Comparison of ENCODE assay signal across 29 cellular contexts in genomic region chr15:98554272-98555172, GRCh38.
DNase-seq lines count a peak whose midpoint lies in the region; ATAC-seq and TF ChIP-seq lines count a peak whose summit lies in the region.
"Had no signal": no experiment of that assay in that cellular context is flagged by ENCODE, and none has a peak within 500 bp of the region (broad histone marks: within the 10 kb centered on the region; RNA-seq: fewer than 3 reads in every experiment).

No MANE protein-coding gene starts in this region.

- ATAC-seq in body of pancreas, result peak; percentile 84
- ATAC-seq in mucosa of descending colon, result no peak
- ATAC-seq in HG03108 (IDR thresholded peaks at IDR 0.05; ENCODE audit: unreplicated experiment), result no peak

- peak; percentile 49 to 58 for DNase-seq in Caco-2
- DNase-seq in HuH-7 (ENCODE audit: low spot score), result peak; percentile 43
- DNase-seq in body of pancreas, result peak; percentile 54 to 83 (median 62)
- peak; percentile 98 for DNase-seq in mesendoderm
- no peak for DNase-seq in mucosa of descending colon
- no peak for DNase-seq in NCI-H345 (lab: John Stamatoyannopoulos, UW)
- DNase-seq in H9, result no peak
- DNase-seq: 8988T; ACHN; BE2C; Calu3; CD8-positive, alpha-beta memory T cell; DND-41; HCEC 1CT; KBM-7; MV-4-11; NCI-H1105; NCI-H1436 treated with DMSO at 0.1 percent for 48 hours; NCI-H187 treated with DMSO at 0.1 percent for 48 hours; NCI-H2171 treated with DMSO at 0.1 percent for 48 hours; NCI-H446; NCI-H524 treated with DMSO at 0.1 percent for 48 hours; NCI-H774; NK-92 treated with Interleukin-12 subunit alpha and Interleukin-12 subunit beta, amount 100 ng/mL, for 24 hours; Right ventricle myocardium superior; RPMI8226 had no signal

- no TSS peak for BruUV-seq in Caco-2 (replicated peaks; lab: Mats Ljungman, UMichigan)

- H3K27ac ChIP-seq in body of pancreas, result peak overlapping the region in 3 of 4 donors; percentile 35 to 63 (median 56)
- H3K27ac ChIP-seq in mesendoderm (ENCODE audit: low read depth, low read length), result no peak overlapping the region
- no peak overlapping the region for H3K27ac ChIP-seq in H9 (ENCODE audit: insufficient read length, low read depth, low read length)
- H3K27ac ChIP-seq: SJSA1 had no signal

- no peak overlapping the region for H3K14ac ChIP-seq in H9 (ENCODE audit: insufficient read depth, low read length)

- H3K27me3 ChIP-seq in Caco-2 (replicated peaks; ENCODE audit: control insufficient read depth, insufficient read depth, low read length), result no peaks in the 10 kb centered on the region; the same call in 1 of the 2 replicates
- no peaks in the 10 kb centered on the region for H3K27me3 ChIP-seq in body of pancreas
- H3K27me3 ChIP-seq in mesendoderm (ENCODE audit: insufficient read depth, low read length, poor library complexity), result no peaks in the 10 kb centered on the region
- no peaks in the 10 kb centered on the region for H3K27me3 ChIP-seq in H9 (ENCODE audit: insufficient read depth, low read length)

- H3K4me3 ChIP-seq in Caco-2 (ENCODE audit: low read depth, low read length), result no peak overlapping the region
- H3K4me3 ChIP-seq in body of pancreas, result no peak overlapping the region
- no peak overlapping the region for H3K4me3 ChIP-seq in mesendoderm (ENCODE audit: low read length)
- H3K4me3 ChIP-seq in mucosa of descending colon, result no peak overlapping the region
- H3K4me3 ChIP-seq: SJSA1 had no signal

- H3K36me3 ChIP-seq in Caco-2 (ENCODE audit: control insufficient read depth, insufficient read depth, low read length) (no peaks in the 10 kb centered on the region), body of pancreas (replicated peaks in 1 of 2; ENCODE audit: insufficient read depth in 1 of 2, low read depth in 2 of 2) (no peaks in the 10 kb centered on the region), mesendoderm (ENCODE audit: control insufficient read depth, insufficient read depth, low read length) (no peaks in the 10 kb centered on the region), mucosa of descending colon (ENCODE audit: low read depth) (no peaks in the 10 kb centered on the region)
- H3K36me3 ChIP-seq: BE2C, SJSA1 had no signal

- no peaks in the 10 kb centered on the region for H3K23me2 ChIP-seq in H9 (ENCODE audit: insufficient read length, low read depth, low read length, poor library complexity, severe bottlenecking)

- no peak overlapping the region for H4K5ac ChIP-seq in mesendoderm (ENCODE audit: low read length)
- H4K5ac ChIP-seq in H9 (ENCODE audit: insufficient read length, low read depth, low read length), result no peak overlapping the region

- H4K8ac ChIP-seq in mesendoderm (ENCODE audit: low read depth, low read length) (no peak overlapping the region), H9 (replicated peaks; ENCODE audit: insufficient read length, low read depth, low read length) (no peak overlapping the region)

- H3T11ph ChIP-seq in H9 (ENCODE audit: low read length), result no peak overlapping the region

- H3K79me1 ChIP-seq in mesendoderm (ENCODE audit: low read length), result no peaks in the 10 kb centered on the region
- no peaks in the 10 kb centered on the region for H3K79me1 ChIP-seq in H9 (ENCODE audit: insufficient read depth, low read depth, low read length, poor library complexity, severe bottlenecking)

- H3K4me1 Mint-ChIP-seq in Caco-2 (ENCODE audit: low read depth, unreplicated experiment) (peaks cover 10% of the 10 kb centered on the region), H9 (peaks cover 44 to 49% of the 10 kb centered on the region in 2 experiments)
- H3K4me1 Mint-ChIP-seq: CD14-positive monocyte; CD8-positive, alpha-beta memory T cell had no signal

- H3K27ac Mint-ChIP-seq in Caco-2 (ENCODE audit: unreplicated experiment), result no peak overlapping the region
- no peak overlapping the region for H3K27ac Mint-ChIP-seq in H9
- H3K27ac Mint-ChIP-seq: CD14-positive monocyte; CD8-positive, alpha-beta memory T cell had no signal

- H3K4me3 Mint-ChIP-seq in Caco-2 (ENCODE audit: unreplicated experiment) (no peak overlapping the region), H9 (no peak overlapping the region; a peak in 1 of 5 replicates)
- H3K4me3 Mint-ChIP-seq: CD14-positive monocyte; CD8-positive, alpha-beta memory T cell had no signal

- no peak overlapping the region for H4K91ac ChIP-seq in H9 (ENCODE audit: insufficient read length, low read depth, low read length)

- H3K4me2 ChIP-seq in mesendoderm (ENCODE audit: low read length) (no peak overlapping the region), H9 (ENCODE audit: insufficient read depth, insufficient read length, low read length) (no peak overlapping the region)

- H2BK12ac ChIP-seq in H9 (ENCODE audit: insufficient read length, low read depth, low read length), result no peak overlapping the region

- no peak overlapping the region for H2AFZ ChIP-seq in H9 (ENCODE audit: low read length)

- TF ChIP-seq CTCF in Caco-2 (IDR thresholded peaks at IDR 0.05; ENCODE audit: insufficient read depth in 1 of 2, low read depth in 1 of 2, low read length in 1 of 2, severe bottlenecking in 1 of 2, unreplicated experiment in 1 of 2), result no peak
- peak in 2 of 7 experiments; percentile 14 to 23 for TF ChIP-seq CTCF in body of pancreas (IDR thresholded peaks at IDR 0.05)
- TF ChIP-seq CTCF in mucosa of descending colon (IDR thresholded peaks at IDR 0.05), result no peak
- TF ChIP-seq CTCF in H9 (conservative IDR thresholded peaks at IDR 0.05), result no peak

- no peak overlapping the region for H3K9ac ChIP-seq in mesendoderm (ENCODE audit: low read length)
- no peak overlapping the region for H3K9ac ChIP-seq in H9 (ENCODE audit: extremely low read depth, insufficient read length, low read length)

- peaks cover 7% of the 10 kb centered on the region for H3K9me3 Mint-ChIP-seq in Caco-2 (ENCODE audit: unreplicated experiment)
- peaks cover 3 to 4% of the 10 kb centered on the region in 2 experiments; a peak in 2 of 5 replicates for H3K9me3 Mint-ChIP-seq in H9

- H3K4me1 ChIP-seq in Caco-2 (peaks cover 9% of the 10 kb centered on the region; the same call in 1 of the 2 replicates), body of pancreas (peaks cover 30% of the 10 kb centered on the region), mesendoderm (ENCODE audit: control insufficient read depth, low read depth, low read length) (peaks cover 15% of the 10 kb centered on the region), mucosa of descending colon (ENCODE audit: low read depth) (no peaks in the 10 kb centered on the region), H9 (ENCODE audit: insufficient read depth, low read length) (peaks cover 13% of the 10 kb centered on the region; the same call in 1 of the 2 replicates)
- H3K4me1 ChIP-seq: BE2C, SJSA1 had no signal

- TF ChIP-seq POLR2A in body of pancreas (IDR thresholded peaks at IDR 0.05), result peak in 1 of 3 donors; percentile 25

- H2BK20ac ChIP-seq in H9 (ENCODE audit: low read depth, low read length, poor library complexity, severe bottlenecking), result no peak overlapping the region

- H2BK5ac ChIP-seq in mesendoderm (ENCODE audit: low read length) (peak overlapping the region; percentile 10), H9 (ENCODE audit: insufficient read length, low read length) (no peak overlapping the region)

- H3K9me3 ChIP-seq in Caco-2 (no peaks in the 10 kb centered on the region), body of pancreas (no peaks in the 10 kb centered on the region), mucosa of descending colon (no peaks in the 10 kb centered on the region), H9 (ENCODE audit: control insufficient read depth, low read depth, low read length) (no peaks in the 10 kb centered on the region)
- H3K9me3 ChIP-seq: BE2C, SJSA1 had no signal

- CTCF ChIA-PET in Caco-2 (lab: Charles Lee), result interaction anchor here (1.1 kb wide), 1 partner anchor 36 kb away, joined by 3 read pairs; no protein-coding TSS in a partner anchor

- H2BK120ac ChIP-seq in mesendoderm (ENCODE audit: low read depth, low read length), result no peak overlapping the region
- H2BK120ac ChIP-seq in H9 (ENCODE audit: low read depth, low read length, poor library complexity, severe bottlenecking), result no peak overlapping the region

- H3K18ac ChIP-seq in mesendoderm (ENCODE audit: low read length) (no peak overlapping the region), H9 (ENCODE audit: insufficient read length, low read depth, low read length) (no peak overlapping the region)

- H2AK5ac ChIP-seq in mesendoderm (ENCODE audit: low read length) (peak overlapping the region; percentile 15), H9 (ENCODE audit: insufficient read length, low read length) (no peak overlapping the region)

- peaks cover 31% of the 10 kb centered on the region for H3K27me3 Mint-ChIP-seq in Caco-2 (ENCODE audit: insufficient read depth, unreplicated experiment)
- H3K27me3 Mint-ChIP-seq in H9 (ENCODE audit: low read depth), result peaks cover 4% of the 10 kb centered on the region; the same call in 1 of the 2 replicates

- no peak overlapping the region for H3K4ac ChIP-seq in mesendoderm (ENCODE audit: low read depth, low read length)
- H3K4ac ChIP-seq in H9 (ENCODE audit: low read depth, low read length), result no peak overlapping the region

- no peaks in the 10 kb centered on the region for H4K20me1 ChIP-seq in H9 (ENCODE audit: control insufficient read depth, insufficient read depth, insufficient read length)

- H3K56ac ChIP-seq in mesendoderm (ENCODE audit: low read length) (peak overlapping the region; percentile 1), H9 (ENCODE audit: insufficient read length, low read depth, low read length) (no peak overlapping the region)

- WGBS in body of pancreas, 2 donors, result 32 to 41% methylated on average over 6 of the region's 6 CpGs
- no CpG with 5 or more reads among the region's 6 CpGs for WGBS in mesendoderm (ENCODE audit: extremely low coverage, insufficient coverage, low lambda C conversion rate)
- WGBS in H9 (ENCODE audit: extremely low coverage, insufficient read length, low lambda C conversion rate), result no CpG with 5 or more reads among the region's 6 CpGs

- POLR2A ChIA-PET in Caco-2 (lab: Charles Lee), result no interaction called here

- H3K23ac ChIP-seq in mesendoderm (ENCODE audit: low read length) (no peak overlapping the region), H9 (ENCODE audit: insufficient read length, low read depth, low read length) (no peak overlapping the region)

- intact Hi-C loops in Caco-2 (cut with micrococcal nuclease; ENCODE audit: unreplicated experiment), result no loop called here
- intact Hi-C loops in body of pancreas (cut with DNase I), result no loop called here
- intact Hi-C loops in mucosa of descending colon (cut with DNase I, micrococcal nuclease), result no loop called here

- no peaks in the 10 kb centered on the region for H3K79me2 ChIP-seq in mesendoderm (ENCODE audit: control insufficient read depth, insufficient read depth, low read length)
- no peaks in the 10 kb centered on the region for H3K79me2 ChIP-seq in H9 (ENCODE audit: insufficient read depth, low read length)

- H2BK15ac ChIP-seq in mesendoderm (replicated peaks; ENCODE audit: low read depth) (no peak overlapping the region), H9 (ENCODE audit: low read depth, low read length) (no peak overlapping the region)

- H3K36me3 Mint-ChIP-seq in Caco-2 (ENCODE audit: insufficient read depth, unreplicated experiment) (no peaks in the 10 kb centered on the region), H9 (ENCODE audit: insufficient read depth in 1 of 3, low read depth in 3 of 3) (peaks cover 0 to 6% (median 0%) of the 10 kb centered on the region in 3 experiments; a peak in 2 of 7 replicates)
- H3K36me3 Mint-ChIP-seq: CD14-positive monocyte had no signal

Comparison
In these comparisons a context has a peak if more than half of its experiments do, and no peak if none do; other contexts are left out.
1. DNase-seq: peak in Caco-2 (2 of 2), HuH-7 (single experiment), body of pancreas (4 of 4) and mesendoderm (single experiment); none in mucosa of descending colon (0 of 3), NCI-H345 (single experiment) and H9 (single experiment).
2. H3K27ac ChIP-seq: peak in body of pancreas (3 of 4); none in mesendoderm (single experiment) and H9 (single experiment).